In the genomic region with DNA sequence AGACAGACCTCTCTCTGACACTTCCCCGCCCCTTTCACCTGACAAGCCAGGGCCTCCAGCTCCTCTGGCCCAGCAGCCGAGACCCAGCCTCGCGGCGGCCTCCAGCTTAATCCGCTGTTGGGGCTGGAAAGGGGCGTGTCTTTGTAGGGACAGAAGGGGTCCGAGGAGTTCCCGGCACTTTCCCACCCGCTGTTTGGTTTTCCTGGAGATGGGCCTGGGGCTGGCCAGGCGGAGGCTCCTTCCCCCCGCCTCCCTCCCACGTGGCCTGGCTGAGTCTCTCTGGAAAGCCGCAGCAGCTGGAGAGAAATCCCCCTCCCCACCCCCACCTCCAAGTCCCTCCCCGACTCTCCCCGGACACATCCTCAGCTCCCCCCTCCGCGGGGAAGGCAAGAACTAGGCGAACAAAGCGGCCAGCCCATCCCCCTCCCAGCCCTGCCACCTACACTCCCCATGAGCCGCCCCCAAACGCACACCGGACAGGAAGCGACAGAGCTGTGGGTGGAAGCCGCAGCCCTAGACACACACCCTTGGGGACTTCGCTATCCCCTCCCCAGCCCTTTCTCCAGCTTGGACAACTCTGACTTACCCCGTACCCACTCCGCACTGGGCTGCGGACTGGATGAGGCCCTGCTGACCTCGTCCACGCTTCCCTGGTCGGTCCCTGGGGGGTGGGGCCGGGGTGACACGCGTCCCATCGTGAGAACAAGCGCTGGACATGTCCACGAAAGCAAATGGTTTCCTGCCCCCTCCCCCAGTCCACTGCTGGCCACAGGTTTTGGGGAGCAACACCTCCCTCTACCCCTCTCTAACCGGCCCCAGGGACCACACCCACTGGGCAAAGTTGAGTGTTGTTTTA, we compare ENCODE assay signal across 8 cellular contexts. TPM values are rescaled to one million over a fixed set of nuclear protein-coding genes. Genes with fewer than 3 reads are reported as not detected.
DNase-seq lines count a peak whose midpoint lies in the region; ATAC-seq and TF ChIP-seq lines count a peak whose summit lies in the region.

No MANE protein-coding gene starts in this region.

- H3K4me2 ChIP-seq in GM23338, result peak overlapping the region; percentile 99
- peak overlapping the region; percentile 91 for H3K4me2 ChIP-seq in parathyroid adenoma (ENCODE audit: low read length)

- peaks cover 16% of the 10 kb centered on the region for H3K36me3 Mint-ChIP-seq in GM23338 (ENCODE audit: low read depth)
- H3K36me3 Mint-ChIP-seq in activated T-helper 17 cell treated with anti-CD3 and anti-CD28 coated beads, Interleukin-2, amount 50 U/mL, for 72 hours (ENCODE audit: low read depth), result peaks cover 5% of the 10 kb centered on the region

- peaks cover 2% of the 10 kb centered on the region; the same call in 1 of the 3 replicates for H3K9me3 Mint-ChIP-seq in GM23338
- H3K9me3 Mint-ChIP-seq in activated T-helper 17 cell treated with anti-CD3 and anti-CD28 coated beads, Interleukin-2, amount 50 U/mL, for 72 hours, result no peaks in the 10 kb centered on the region

- H3K36me3 ChIP-seq in BE2C, result no peaks in the 10 kb centered on the region
- no peaks in the 10 kb centered on the region for H3K36me3 ChIP-seq in GM23338 (ENCODE audit: insufficient read depth)
- no peaks in the 10 kb centered on the region for H3K36me3 ChIP-seq in heart left ventricle
- no peaks in the 10 kb centered on the region for H3K36me3 ChIP-seq in parathyroid adenoma (ENCODE audit: control insufficient read depth, insufficient read depth, low read length)

- peaks cover 29% of the 10 kb centered on the region for H3F3A ChIP-seq in GM23338 (replicated peaks; ENCODE audit: low read depth)

- peaks cover 73% of the 10 kb centered on the region for H3K4me1 Mint-ChIP-seq in GM23338
- H3K4me1 Mint-ChIP-seq in activated T-helper 17 cell treated with anti-CD3 and anti-CD28 coated beads, Interleukin-2, amount 50 U/mL, for 72 hours, result peaks cover 11% of the 10 kb centered on the region

- peak overlapping the region; percentile 76 for H3K4me3 ChIP-seq in BE2C (ENCODE audit: low read depth, low read length)
- H3K4me3 ChIP-seq in GM23338, result peak overlapping the region; percentile 92
- H3K4me3 ChIP-seq in heart left ventricle, result peak overlapping the region; percentile 30 to 71 (median 54)
- H3K4me3 ChIP-seq in parathyroid adenoma (ENCODE audit: low read depth, low read length), result peak overlapping the region; percentile 53

- H4K20me1 ChIP-seq in GM23338 (replicated peaks; ENCODE audit: insufficient read depth), result no peaks in the 10 kb centered on the region

- intact Hi-C loops in heart left ventricle (cut with DNase I), result no loop called here

- peaks cover 4% of the 10 kb centered on the region; the same call in 1 of the 2 replicates for H3K4me1 ChIP-seq in BE2C
- H3K4me1 ChIP-seq in GM23338 (ENCODE audit: insufficient read depth), result peaks cover 47% of the 10 kb centered on the region
- H3K4me1 ChIP-seq in heart left ventricle, result peaks cover 0 to 22% (median 12%) of the 10 kb centered on the region in 12 donors
- H3K4me1 ChIP-seq in parathyroid adenoma, result no peaks in the 10 kb centered on the region

- TF ChIP-seq CTCF in BE2C (IDR thresholded peaks at IDR 0.05; ENCODE audit: low read depth, low read length), result no peak
- no peak for TF ChIP-seq CTCF in GM23338 (conservative IDR thresholded peaks at IDR 0.05; ENCODE audit: low read depth in 2 of 2)
- TF ChIP-seq CTCF in heart left ventricle (IDR thresholded peaks at IDR 0.05), result no peak
- TF ChIP-seq CTCF in parathyroid adenoma (IDR thresholded peaks at IDR 0.05), result no peak

- no peak for TF ChIP-seq POLR2A in heart left ventricle (IDR thresholded peaks at IDR 0.05)

- ATAC-seq in GM23338 (peak; percentile 63), heart left ventricle (peak in 3 of 4 donors; percentile 42 to 68 (median 46))
- ATAC-seq in activated T-helper 17 cell treated with anti-CD3 and anti-CD28 coated beads, Interleukin-2, amount 50 U/mL, for 72 hours (replicated peaks), result no peak

- H3K9ac ChIP-seq in parathyroid adenoma, result no peak overlapping the region

- H3K9me3 ChIP-seq in BE2C (no peaks in the 10 kb centered on the region), heart left ventricle (no peaks in the 10 kb centered on the region), parathyroid adenoma (ENCODE audit: control insufficient read depth, low read length) (no peaks in the 10 kb centered on the region)

- H3K27ac ChIP-seq in GM23338 (ENCODE audit: low read depth) (peak overlapping the region; percentile 91), heart left ventricle (peak overlapping the region in 4 of 12 donors; percentile 14 to 30 (median 18)), parathyroid adenoma (no peak overlapping the region)

- H3K27ac Mint-ChIP-seq in GM23338, result peak overlapping the region; percentile 93
- H3K27ac Mint-ChIP-seq in activated T-helper 17 cell treated with anti-CD3 and anti-CD28 coated beads, Interleukin-2, amount 50 U/mL, for 72 hours, result no peak overlapping the region

- H3K9me2 ChIP-seq in GM23338 (ENCODE audit: insufficient read depth), result no peaks in the 10 kb centered on the region

- H3K79me2 ChIP-seq in GM23338 (replicated peaks; ENCODE audit: insufficient read depth), result peaks cover 17% of the 10 kb centered on the region; the same call in 1 of the 2 replicates
- no peaks in the 10 kb centered on the region for H3K79me2 ChIP-seq in parathyroid adenoma

- peaks cover 40% of the 10 kb centered on the region for H3K27me3 Mint-ChIP-seq in GM23338 (ENCODE audit: insufficient read depth, low read depth, poor library complexity)
- peaks cover 68% of the 10 kb centered on the region for H3K27me3 Mint-ChIP-seq in activated T-helper 17 cell treated with anti-CD3 and anti-CD28 coated beads, Interleukin-2, amount 50 U/mL, for 72 hours

- DNase-seq in BE2C (peak; percentile 64), GM23338 (ENCODE audit: low spot score) (peak; percentile 98), heart left ventricle (peak in 4 of 5 donors; percentile 50 to 64 (median 56)), NCI-H1436 (lab: John Stamatoyannopoulos, UW) (no peak), occipital lobe (lab: John Stamatoyannopoulos, UW) (no peak), NCI-H510A (lab: John Stamatoyannopoulos, UW) (no peak)

- H2AFZ ChIP-seq in GM23338 (no peak overlapping the region), parathyroid adenoma (peak overlapping the region; percentile 73)

- H3K4me3 Mint-ChIP-seq in GM23338, result peak overlapping the region; percentile 98
- peak overlapping the region; percentile 73 for H3K4me3 Mint-ChIP-seq in activated T-helper 17 cell treated with anti-CD3 and anti-CD28 coated beads, Interleukin-2, amount 50 U/mL, for 72 hours

- H3K27me3 ChIP-seq in BE2C (peaks cover 4% of the 10 kb centered on the region; the same call in 1 of the 2 replicates), GM23338 (ENCODE audit: insufficient read depth) (peaks cover 35% of the 10 kb centered on the region), heart left ventricle (peaks cover 0 to 42% (median 8%) of the 10 kb centered on the region in 9 donors), parathyroid adenoma (ENCODE audit: control insufficient read depth, insufficient read depth, low read length) (no peaks in the 10 kb centered on the region)

- WGBS in heart left ventricle, 4 donors, result 5 to 8% (median 7%) methylated on average over 36 to 39 of the region's 39 CpGs

TF ChIP-seq in GM23338, 12 proteins besides CTCF, POLR2A, EP300 and RAD21:
- TF ChIP-seq, protein P1, sequence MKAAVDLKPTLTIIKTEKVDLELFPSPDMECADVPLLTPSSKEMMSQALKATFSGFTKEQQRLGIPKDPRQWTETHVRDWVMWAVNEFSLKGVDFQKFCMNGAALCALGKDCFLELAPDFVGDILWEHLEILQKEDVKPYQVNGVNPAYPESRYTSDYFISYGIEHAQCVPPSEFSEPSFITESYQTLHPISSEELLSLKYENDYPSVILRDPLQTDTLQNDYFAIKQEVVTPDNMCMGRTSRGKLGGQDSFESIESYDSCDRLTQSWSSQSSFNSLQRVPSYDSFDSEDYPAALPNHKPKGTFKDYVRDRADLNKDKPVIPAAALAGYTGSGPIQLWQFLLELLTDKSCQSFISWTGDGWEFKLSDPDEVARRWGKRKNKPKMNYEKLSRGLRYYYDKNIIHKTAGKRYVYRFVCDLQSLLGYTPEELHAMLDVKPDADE (IDR thresholded peaks at IDR 0.05), result no peak
- peak; percentile 55 for TF ChIP-seq POLR2AphosphoS5 (IDR thresholded peaks at IDR 0.05; ENCODE audit: low read depth)

RNA-seq across cellular contexts. Expression of a gene that starts 1.2 kb away (rescaled TPM):
- 4.5 TPM for polyA plus RNA-seq in BE2C (2012; ENCODE audit: insufficient read depth, insufficient read length, low read depth)
- total RNA-seq in GM23338 (2014; rRNA removed; shearing (Covaris generic)), result 8.4 and 9.6 TPM in 2 replicates
- 7.2 and 7.5 TPM in 2 replicates for polyA plus RNA-seq in GM23338 (2016; fragmentation: Nextera tagmentation; extraction: Ambion mirVana)
- total RNA-seq in activated T-helper 17 cell treated with anti-CD3 and anti-CD28 coated beads, Interleukin-2, amount 50 U/mL, for 72 hours, result under 1 TPM; 0.15 to 0.66 TPM
- total RNA-seq in heart left ventricle, result 1 to 10 TPM in 4 of 9 donors, under 1 TPM in 5; 0.25 to 2.7 (median 0.75) TPM
- polyA plus RNA-seq in heart left ventricle, result under 1 TPM; 0.22 to 0.80 TPM
- total RNA-seq in occipital lobe, result 7.8 TPM

RNA-seq across cellular contexts. Expression of a gene that starts 43.8 kb away (rescaled TPM):
- 92.6 TPM for polyA plus RNA-seq in BE2C (2012; ENCODE audit: insufficient read depth, insufficient read length, low read depth)
- total RNA-seq in GM23338 (2014; rRNA removed; shearing (Covaris generic)), result 26.3 and 30.7 TPM in 2 replicates
- 15.3 and 16.4 TPM in 2 replicates for polyA plus RNA-seq in GM23338 (2016; fragmentation: Nextera tagmentation; extraction: Ambion mirVana)
- not detected for total RNA-seq in activated T-helper 17 cell treated with anti-CD3 and anti-CD28 coated beads, Interleukin-2, amount 50 U/mL, for 72 hours
- total RNA-seq in heart left ventricle, result under 1 TPM in 3 of 9 donors, not detected in 6; 0.09 to 0.33 (median 0.22) TPM
- under 1 TPM in 1 of 2 donors, not detected in 1; 0.07 TPM for polyA plus RNA-seq in heart left ventricle
- 7.6 TPM for total RNA-seq in occipital lobe

Comparison
In these comparisons a context has a peak if more than half of its experiments do, and no peak if none do; other contexts are left out.
1. DNase-seq: peak in BE2C (single experiment), GM23338 (single experiment) and heart left ventricle (4 of 5); none in NCI-H1436 (single experiment), occipital lobe (single experiment) and NCI-H510A (single experiment).
2. Peak in every context shown above with its lines, with median percentiles within 50 percentile points of each other: H3K4me3 ChIP-seq.